19 cellular contexts compared by ENCODE assay signal in the genomic region with DNA sequence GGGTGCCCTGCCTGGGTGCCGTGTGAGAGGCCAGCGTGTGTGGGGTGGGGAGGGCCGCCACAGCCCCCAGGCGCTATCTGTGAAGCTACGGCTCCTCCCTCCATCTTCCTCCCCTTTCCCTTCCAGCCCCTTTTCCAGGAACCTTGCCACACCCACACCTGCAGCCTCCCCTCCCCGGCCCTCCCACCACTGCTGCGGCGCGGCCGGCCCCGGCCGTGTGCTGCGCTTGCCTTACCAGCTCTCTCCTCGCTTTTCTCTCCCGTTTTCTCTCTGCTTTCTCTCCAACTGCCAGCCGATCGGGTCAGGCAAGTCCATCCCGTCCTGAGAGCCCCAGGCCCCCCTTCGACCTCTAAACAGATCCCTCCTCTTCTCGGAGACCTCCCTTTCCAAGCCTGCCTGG. TPM values are rescaled to one million over a fixed set of nuclear protein-coding genes. Genes with fewer than 3 reads are reported as not detected.
A peak's percentile ranks its signal among the peaks of the same experiment; 100 is the strongest.
DNase-seq lines count a peak whose midpoint lies in the region; ATAC-seq and TF ChIP-seq lines count a peak whose summit lies in the region.
"Had no signal": no experiment of that assay in that cellular context is flagged by ENCODE, and none has a peak within 500 bp of the region (broad histone marks: within the 10 kb centered on the region; RNA-seq: fewer than 3 reads in every experiment).

No MANE protein-coding gene starts in this region.

- TF ChIP-seq CTCF in WTC11 (IDR thresholded peaks at IDR 0.05) = no peak
- no peak for TF ChIP-seq CTCF in endothelial cell (IDR thresholded peaks at IDR 0.05; ENCODE audit: unreplicated experiment)

- H3K27me3 ChIP-seq in H7 (ENCODE audit: control insufficient read depth, insufficient read depth, low read length) = no peaks in the 10 kb centered on the region
- H3K27me3 ChIP-seq: BE2C, MG63, SJSA1 had no signal

- H3K4me3 Mint-ChIP-seq in WTC11 (no peak overlapping the region), endothelial cell (ENCODE audit: unreplicated experiment) (peak overlapping the region; percentile 65)
- no peak overlapping the region for H3K4me3 Mint-ChIP-seq in stimulated activated effector memory CD8-positive, alpha-beta T cell treated with anti-CD3 and anti-CD28 coated beads, Interleukin-12 subunit alpha, Interleukin-12 subunit beta, amount 100 ng/mL, for 72 hours

- H3K27me3 Mint-ChIP-seq in WTC11 (ENCODE audit: low read depth) (peaks cover 3% of the 10 kb centered on the region), endothelial cell (ENCODE audit: unreplicated experiment) (peaks cover 8% of the 10 kb centered on the region)

- H3K9me3 Mint-ChIP-seq in WTC11 (no peaks in the 10 kb centered on the region), endothelial cell (ENCODE audit: unreplicated experiment) (no peaks in the 10 kb centered on the region)
- H3K9me3 Mint-ChIP-seq in stimulated activated effector memory CD8-positive, alpha-beta T cell treated with anti-CD3 and anti-CD28 coated beads, Interleukin-12 subunit alpha, Interleukin-12 subunit beta, amount 100 ng/mL, for 72 hours = no peaks in the 10 kb centered on the region

- CTCF ChIA-PET in WTC11 (lab: Charles Lee) = interaction anchor here (0.7 to 2.9 kb wide), 15 partner anchors 10 to 184 kb away, joined by 3 to 25 read pairs (median 5); a partner anchor contains a TSS

- intact Hi-C loops in sciatic nerve (cut with DNase I) = no loop called here

- H3K27ac Mint-ChIP-seq in WTC11 = peak overlapping the region; percentile 63; the same call in 1 of the 2 replicates
- H3K27ac Mint-ChIP-seq in endothelial cell (ENCODE audit: unreplicated experiment) = no peak overlapping the region
- peak overlapping the region; percentile 40 for H3K27ac Mint-ChIP-seq in stimulated activated effector memory CD8-positive, alpha-beta T cell treated with anti-CD3 and anti-CD28 coated beads, Interleukin-12 subunit alpha, Interleukin-12 subunit beta, amount 100 ng/mL, for 72 hours

- POLR2A ChIA-PET in WTC11 (lab: Charles Lee) = interaction anchor here (0.6 kb wide), 2 partner anchors 49 to 302 kb away, joined by 3 read pairs; no protein-coding TSS in a partner anchor

- H3K4me3 ChIP-seq in H7 (ENCODE audit: insufficient read depth, low read depth, low read length) = no peak overlapping the region
- H3K4me3 ChIP-seq: MG63, SJSA1 had no signal

- peaks cover 12% of the 10 kb centered on the region for H3K36me3 ChIP-seq in H7 (replicated peaks; ENCODE audit: control insufficient read depth, insufficient read depth, low read length)

- H3K36me3 Mint-ChIP-seq in WTC11 (peaks cover 10% of the 10 kb centered on the region), endothelial cell (ENCODE audit: low read depth, unreplicated experiment) (peaks cover 20% of the 10 kb centered on the region)
- peaks cover 57% of the 10 kb centered on the region for H3K36me3 Mint-ChIP-seq in stimulated activated effector memory CD8-positive, alpha-beta T cell treated with anti-CD3 and anti-CD28 coated beads, Interleukin-12 subunit alpha, Interleukin-12 subunit beta, amount 100 ng/mL, for 72 hours

- DNase-seq in H7 = peak; percentile 69
- no peak for DNase-seq in WTC11 (ENCODE audit: low spot score)
- DNase-seq in endothelial cell (ENCODE audit: low spot score) = no peak
- DNase-seq in stimulated activated effector memory CD8-positive, alpha-beta T cell treated with anti-CD3 and anti-CD28 coated beads, Interleukin-12 subunit alpha, Interleukin-12 subunit beta, amount 100 ng/mL, for 72 hours (ENCODE audit: low spot score in 2 of 2) = no peak
- no peak for DNase-seq in amygdala (lab: John Stamatoyannopoulos, UW)
- DNase-seq in sciatic nerve (ENCODE audit: low spot score) = no peak
- DNase-seq: BE2C, DMS79, HCEC 1CT, MG63, NCI-H1436, NCI-H187 treated with DMSO at 0.1 percent for 48 hours, NCI-H2227 treated with DMSO at 0.1 percent for 48 hours, NCI-H510A, NCI-H748 treated with DMSO at 0.1 percent for 48 hours had no signal

- no peak for ATAC-seq in WTC11
- no peak for ATAC-seq in stimulated activated effector memory CD8-positive, alpha-beta T cell treated with anti-CD3 and anti-CD28 coated beads, Interleukin-12 subunit alpha, Interleukin-12 subunit beta, amount 100 ng/mL, for 72 hours
- ATAC-seq in HG03025 (IDR thresholded peaks at IDR 0.05; ENCODE audit: low FRiP score, unreplicated experiment) = no peak
- no peak for ATAC-seq in sciatic nerve
- no peak for ATAC-seq in HG02759 (IDR thresholded peaks at IDR 0.05; ENCODE audit: unreplicated experiment)
- ATAC-seq: Right ventricle myocardium inferior had no signal

- peaks cover 42% of the 10 kb centered on the region for H3K4me1 Mint-ChIP-seq in WTC11
- peaks cover 15% of the 10 kb centered on the region for H3K4me1 Mint-ChIP-seq in endothelial cell (ENCODE audit: unreplicated experiment)
- peaks cover 15% of the 10 kb centered on the region for H3K4me1 Mint-ChIP-seq in stimulated activated effector memory CD8-positive, alpha-beta T cell treated with anti-CD3 and anti-CD28 coated beads, Interleukin-12 subunit alpha, Interleukin-12 subunit beta, amount 100 ng/mL, for 72 hours

TF ChIP-seq in WTC11, 78 proteins besides CTCF, POLR2A, EP300 and RAD21 (continues in another document):
- no peak for TF ChIP-seq SMAD4 (CRISPR knock-in tag; IDR thresholded peaks at IDR 0.05)
- TF ChIP-seq, protein P1, sequence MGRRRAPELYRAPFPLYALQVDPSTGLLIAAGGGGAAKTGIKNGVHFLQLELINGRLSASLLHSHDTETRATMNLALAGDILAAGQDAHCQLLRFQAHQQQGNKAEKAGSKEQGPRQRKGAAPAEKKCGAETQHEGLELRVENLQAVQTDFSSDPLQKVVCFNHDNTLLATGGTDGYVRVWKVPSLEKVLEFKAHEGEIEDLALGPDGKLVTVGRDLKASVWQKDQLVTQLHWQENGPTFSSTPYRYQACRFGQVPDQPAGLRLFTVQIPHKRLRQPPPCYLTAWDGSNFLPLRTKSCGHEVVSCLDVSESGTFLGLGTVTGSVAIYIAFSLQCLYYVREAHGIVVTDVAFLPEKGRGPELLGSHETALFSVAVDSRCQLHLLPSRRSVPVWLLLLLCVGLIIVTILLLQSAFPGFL (CRISPR knock-in tag; IDR thresholded peaks at IDR 0.05; ENCODE audit: borderline replicate concordance) = no peak
- TF ChIP-seq, protein P2, sequence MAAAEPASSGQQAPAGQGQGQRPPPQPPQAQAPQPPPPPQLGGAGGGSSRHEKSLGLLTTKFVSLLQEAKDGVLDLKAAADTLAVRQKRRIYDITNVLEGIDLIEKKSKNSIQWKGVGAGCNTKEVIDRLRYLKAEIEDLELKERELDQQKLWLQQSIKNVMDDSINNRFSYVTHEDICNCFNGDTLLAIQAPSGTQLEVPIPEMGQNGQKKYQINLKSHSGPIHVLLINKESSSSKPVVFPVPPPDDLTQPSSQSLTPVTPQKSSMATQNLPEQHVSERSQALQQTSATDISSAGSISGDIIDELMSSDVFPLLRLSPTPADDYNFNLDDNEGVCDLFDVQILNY (CRISPR knock-in tag; IDR thresholded peaks at IDR 0.05) = no peak
- no peak for TF ChIP-seq ATF1 (CRISPR knock-in tag; IDR thresholded peaks at IDR 0.05)
- TF ChIP-seq ELF4 (CRISPR knock-in tag; IDR thresholded peaks at IDR 0.05; ENCODE audit: low read depth) = no peak
- TF ChIP-seq MXD4 (CRISPR knock-in tag; IDR thresholded peaks at IDR 0.05; ENCODE audit: borderline replicate concordance) = no peak
- TF ChIP-seq, protein P3, sequence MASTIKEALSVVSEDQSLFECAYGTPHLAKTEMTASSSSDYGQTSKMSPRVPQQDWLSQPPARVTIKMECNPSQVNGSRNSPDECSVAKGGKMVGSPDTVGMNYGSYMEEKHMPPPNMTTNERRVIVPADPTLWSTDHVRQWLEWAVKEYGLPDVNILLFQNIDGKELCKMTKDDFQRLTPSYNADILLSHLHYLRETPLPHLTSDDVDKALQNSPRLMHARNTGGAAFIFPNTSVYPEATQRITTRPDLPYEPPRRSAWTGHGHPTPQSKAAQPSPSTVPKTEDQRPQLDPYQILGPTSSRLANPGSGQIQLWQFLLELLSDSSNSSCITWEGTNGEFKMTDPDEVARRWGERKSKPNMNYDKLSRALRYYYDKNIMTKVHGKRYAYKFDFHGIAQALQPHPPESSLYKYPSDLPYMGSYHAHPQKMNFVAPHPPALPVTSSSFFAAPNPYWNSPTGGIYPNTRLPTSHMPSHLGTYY (CRISPR knock-in tag; IDR thresholded peaks at IDR 0.05) = no peak
- no peak for TF ChIP-seq NFYB (CRISPR knock-in tag; conservative IDR thresholded peaks at IDR 0.05; ENCODE audit: low read depth)
- TF ChIP-seq, protein P4, sequence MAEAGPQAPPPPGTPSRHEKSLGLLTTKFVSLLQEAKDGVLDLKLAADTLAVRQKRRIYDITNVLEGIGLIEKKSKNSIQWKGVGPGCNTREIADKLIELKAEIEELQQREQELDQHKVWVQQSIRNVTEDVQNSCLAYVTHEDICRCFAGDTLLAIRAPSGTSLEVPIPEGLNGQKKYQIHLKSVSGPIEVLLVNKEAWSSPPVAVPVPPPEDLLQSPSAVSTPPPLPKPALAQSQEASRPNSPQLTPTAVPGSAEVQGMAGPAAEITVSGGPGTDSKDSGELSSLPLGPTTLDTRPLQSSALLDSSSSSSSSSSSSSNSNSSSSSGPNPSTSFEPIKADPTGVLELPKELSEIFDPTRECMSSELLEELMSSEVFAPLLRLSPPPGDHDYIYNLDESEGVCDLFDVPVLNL (CRISPR knock-in tag; IDR thresholded peaks at IDR 0.05; ENCODE audit: borderline replicate concordance, low read depth) = no peak
- no peak for TF ChIP-seq ZNF317 (CRISPR knock-in tag; IDR thresholded peaks at IDR 0.05; ENCODE audit: borderline replicate concordance, low read depth)
- no peak for TF ChIP-seq SMAD3 (CRISPR knock-in tag; IDR thresholded peaks at IDR 0.05; ENCODE audit: borderline replicate concordance)

RNA-seq across cellular contexts. Expression of a gene that starts 21.4 kb away (rescaled TPM):
- total RNA-seq in H7 (2014; rRNA removed; shearing (Covaris generic)) = 34.4 and 48.7 TPM in 2 replicates
- total RNA-seq in WTC11 (2021) (54.7 to 66.3 TPM (median 58.8 TPM) in 3 replicates), endothelial cell (ENCODE audit: unreplicated experiment) (69.4 TPM), sciatic nerve (119 TPM)

RNA-seq across cellular contexts. Expression of a gene that starts 21.7 kb away (rescaled TPM):
- 36.3 and 53.3 TPM in 2 replicates for total RNA-seq in H7 (2014; rRNA removed; shearing (Covaris generic))
- total RNA-seq in WTC11 (2021) = 26.2 to 32.0 TPM (median 31.7 TPM) in 3 replicates
- 26.8 TPM for total RNA-seq in endothelial cell (ENCODE audit: unreplicated experiment)
- 19.6 TPM for total RNA-seq in sciatic nerve

RNA-seq across cellular contexts. Expression of a gene that starts 51.2 kb away (rescaled TPM):
- 16.9 and 35.0 TPM in 2 replicates for total RNA-seq in H7 (2014; rRNA removed; shearing (Covaris generic))
- total RNA-seq in WTC11 (2021) (79.0 to 105 TPM (median 92.4 TPM) in 3 replicates), endothelial cell (ENCODE audit: unreplicated experiment) (8.0 TPM), sciatic nerve (52.7 TPM)
